1 cellular context compared by ENCODE assay signal in the genomic region with DNA sequence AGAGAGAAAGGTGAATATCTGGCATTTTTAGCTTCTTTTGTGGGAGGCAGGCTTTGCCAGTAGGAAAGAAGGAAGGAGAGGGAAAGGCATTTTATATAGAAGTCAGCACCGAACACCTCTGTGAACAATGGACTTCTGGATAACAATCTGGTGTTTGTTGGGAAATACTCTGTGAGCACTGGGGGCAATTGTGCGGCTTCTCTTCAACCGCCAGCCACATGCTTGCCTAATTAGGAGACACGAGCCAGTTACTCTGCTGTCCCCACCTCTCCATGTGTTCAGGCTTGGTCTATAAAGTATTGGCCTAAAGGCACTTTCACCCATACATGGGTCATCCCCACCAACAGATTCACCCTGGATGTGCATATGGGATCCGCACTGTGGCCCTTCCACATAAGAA.
TF ChIP-seq lines count a peak whose summit lies in the region.

No MANE protein-coding gene starts in this region.

TF ChIP-seq in GM12878, 131 proteins besides CTCF, POLR2A, EP300 and RAD21 (continued from another document):
- TF ChIP-seq, protein P1, sequence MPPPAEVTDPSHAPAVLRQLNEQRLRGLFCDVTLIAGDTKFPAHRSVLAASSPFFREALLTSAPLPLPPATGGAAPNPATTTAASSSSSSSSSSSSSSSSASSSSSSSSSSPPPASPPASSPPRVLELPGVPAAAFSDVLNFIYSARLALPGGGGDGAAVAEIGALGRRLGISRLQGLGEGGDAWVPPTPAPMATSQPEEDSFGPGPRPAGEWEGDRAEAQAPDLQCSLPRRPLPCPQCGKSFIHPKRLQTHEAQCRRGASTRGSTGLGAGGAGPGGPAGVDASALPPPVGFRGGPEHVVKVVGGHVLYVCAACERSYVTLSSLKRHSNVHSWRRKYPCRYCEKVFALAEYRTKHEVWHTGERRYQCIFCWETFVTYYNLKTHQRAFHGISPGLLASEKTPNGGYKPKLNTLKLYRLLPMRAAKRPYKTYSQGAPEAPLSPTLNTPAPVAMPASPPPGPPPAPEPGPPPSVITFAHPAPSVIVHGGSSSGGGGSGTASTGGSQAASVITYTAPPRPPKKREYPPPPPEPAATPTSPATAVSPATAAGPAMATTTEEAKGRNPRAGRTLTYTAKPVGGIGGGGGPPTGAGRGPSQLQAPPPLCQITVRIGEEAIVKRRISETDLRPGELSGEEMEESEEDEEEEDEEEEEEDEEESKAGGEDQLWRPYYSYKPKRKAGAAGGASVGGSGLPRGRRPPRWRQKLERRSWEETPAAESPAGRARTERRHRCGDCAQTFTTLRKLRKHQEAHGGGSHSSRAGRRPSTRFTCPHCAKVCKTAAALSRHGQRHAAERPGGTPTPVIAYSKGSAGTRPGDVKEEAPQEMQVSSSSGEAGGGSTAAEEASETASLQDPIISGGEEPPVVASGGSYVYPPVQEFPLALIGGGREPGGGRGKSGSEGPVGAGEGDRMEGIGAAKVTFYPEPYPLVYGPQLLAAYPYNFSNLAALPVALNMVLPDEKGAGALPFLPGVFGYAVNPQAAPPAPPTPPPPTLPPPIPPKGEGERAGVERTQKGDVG (CRISPR knock-in tag; IDR thresholded peaks at IDR 0.05) = no peak
- TF ChIP-seq SIN3A (IDR thresholded peaks at IDR 0.05; ENCODE audit: low read depth, low read length) (no peak), KDM1A (IDR thresholded peaks at IDR 0.05; ENCODE audit: borderline replicate concordance) (no peak), JUND (IDR thresholded peaks at IDR 0.05; ENCODE audit: low read depth, low read length) (no peak), BCL11A (IDR thresholded peaks at IDR 0.05; ENCODE audit: low read depth, low read length) (no peak), NR2C2 (IDR thresholded peaks at IDR 0.05; ENCODE audit: borderline replicate concordance, control insufficient read depth, insufficient read length, low read depth) (no peak), SREBF1 (IDR thresholded peaks at IDR 0.05; ENCODE audit: low read length) (no peak), SREBF2 (IDR thresholded peaks at IDR 0.05; ENCODE audit: low read length) (no peak), FOS (IDR thresholded peaks at IDR 0.05; ENCODE audit: borderline replicate concordance, extremely low read depth, insufficient read length) (no peak), IKZF1 (conservative IDR thresholded peaks at IDR 0.05) (no peak), ATF3 (IDR thresholded peaks at IDR 0.05; ENCODE audit: borderline replicate concordance, extremely low read depth, low read depth, low read length) (no peak)
- TF ChIP-seq, protein P2, sequence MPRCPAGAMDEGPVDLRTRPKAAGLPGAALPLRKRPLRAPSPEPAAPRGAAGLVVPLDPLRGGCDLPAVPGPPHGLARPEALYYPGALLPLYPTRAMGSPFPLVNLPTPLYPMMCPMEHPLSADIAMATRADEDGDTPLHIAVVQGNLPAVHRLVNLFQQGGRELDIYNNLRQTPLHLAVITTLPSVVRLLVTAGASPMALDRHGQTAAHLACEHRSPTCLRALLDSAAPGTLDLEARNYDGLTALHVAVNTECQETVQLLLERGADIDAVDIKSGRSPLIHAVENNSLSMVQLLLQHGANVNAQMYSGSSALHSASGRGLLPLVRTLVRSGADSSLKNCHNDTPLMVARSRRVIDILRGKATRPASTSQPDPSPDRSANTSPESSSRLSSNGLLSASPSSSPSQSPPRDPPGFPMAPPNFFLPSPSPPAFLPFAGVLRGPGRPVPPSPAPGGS (IDR thresholded peaks at IDR 0.05; ENCODE audit: borderline replicate concordance, insufficient read depth, low read depth, low read length, poor library complexity, severe bottlenecking) = no peak
